Comparison of ENCODE assay signal across 13 cellular contexts in the genomic region with DNA sequence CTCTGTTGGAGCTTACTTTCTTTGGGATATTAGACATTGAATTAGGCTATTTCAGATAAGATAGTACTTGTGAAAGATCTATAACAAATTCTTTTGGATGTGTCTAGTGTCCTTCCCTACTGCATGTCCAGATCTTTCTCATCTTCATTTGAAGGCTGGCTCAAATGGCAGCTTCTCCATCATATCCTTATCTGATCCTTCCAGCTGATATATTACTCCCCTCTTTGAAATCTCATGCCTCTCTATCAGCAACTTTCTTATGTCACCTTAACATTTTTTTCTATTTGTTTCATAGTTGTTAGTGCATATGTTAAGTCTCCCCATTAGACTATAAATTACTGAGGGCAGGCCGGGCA. TPM values are rescaled to one million over a fixed set of nuclear protein-coding genes. Genes with fewer than 3 reads are reported as not detected.
DNase-seq lines count a peak whose midpoint lies in the region; ATAC-seq, FAIRE-seq and TF ChIP-seq lines count a peak whose summit lies in the region.
"Had no signal": no experiment of that assay in that cellular context is flagged by ENCODE, and none has a peak within 500 bp of the region (broad histone marks: within the 10 kb centered on the region; RNA-seq: fewer than 3 reads in every experiment).

No MANE protein-coding gene starts in this region.

- CTCF ChIA-PET in RWPE1 (lab: Yijun Ruan, JAX) = no interaction called here
- CTCF ChIA-PET in endothelial cell of umbilical vein (lab: Charles Lee) = interaction anchor here (0.6 to 2.2 kb wide), 5 partner anchors 16 to 280 kb away, joined by 3 to 6 read pairs (median 3); no protein-coding TSS in a partner anchor

- H3K9me3 ChIP-seq in endothelial cell of umbilical vein (replicated peaks; ENCODE audit: control insufficient read depth, insufficient read depth, low read length) (no peaks in the 10 kb centered on the region), stomach (no peaks in the 10 kb centered on the region)
- H3K9me3 ChIP-seq: A549 had no signal

- no TSS peak for BruUV-seq in endothelial cell of umbilical vein (replicated peaks; lab: Mats Ljungman, UMichigan)

- 86 to 93% (median 90%) methylated on average over 1 of the region's 1 CpG for WGBS in stomach, 5 donors

- H4K20me1 ChIP-seq in endothelial cell of umbilical vein (replicated peaks; ENCODE audit: control insufficient read depth, extremely low read depth, insufficient read depth, low read length) = peaks cover 5% of the 10 kb centered on the region

- H3K4me3 ChIP-seq in endothelial cell of umbilical vein (replicated peaks in 1 of 3; ENCODE audit: insufficient read depth in 1 of 3, low read depth in 1 of 3, low read length in 3 of 3) (no peak overlapping the region), stomach (no peak overlapping the region)
- H3K4me3 ChIP-seq: A549 had no signal

- intact Hi-C loops in activated CD4-positive, alpha-beta T cell treated with anti-CD3 and anti-CD28 coated beads, Interleukin-2, amount 10 ng/mL, durations not matched to agents 24 days and 14 days (cut with micrococcal nuclease) = loop anchor here (2.0 kb wide), 1 partner anchor 17 kb away; a partner anchor contains a TSS
- intact Hi-C loops in endothelial cell of umbilical vein (cut with micrococcal nuclease) = no loop called here
- intact Hi-C loops in stomach (cut with DNase I; ENCODE audit: low total_unique reads) = no loop called here

- H3K27ac ChIP-seq in RWPE1 (peak overlapping the region; percentile 43; the same call in 1 of the 2 replicates), endothelial cell of umbilical vein (ENCODE audit: insufficient read depth, low read depth, low read length) (no peak overlapping the region), stomach (peak overlapping the region; percentile 10 to 86 (median 76))
- H3K27ac ChIP-seq: A549 had no signal

- no peak for DNase-seq in activated CD4-positive, alpha-beta T cell treated with anti-CD3 and anti-CD28 coated beads, Interleukin-2, amount 10 ng/mL, durations not matched to agents 24 days and 14 days
- DNase-seq in activated CD4-positive, alpha-beta T cell treated with anti-CD3 and anti-CD28 coated beads for 48 hours = no peak
- DNase-seq in RWPE1 (ENCODE audit: low spot score) = no peak
- DNase-seq in endothelial cell of umbilical vein (ENCODE audit: low read depth, low spot score) = no peak
- DNase-seq in stomach = no peak
- no peak for DNase-seq in 8988T
- DNase-seq: aorta; DND-41; stimulated activated CD4-positive, alpha-beta T cell treated with anti-CD3 and anti-CD28 coated beads, Interleukin-2, amount 100 ng/mL, for 24 hours had no signal

- POLR2A ChIA-PET in RWPE1 (lab: Yijun Ruan, JAX; ENCODE audit: low non-redundant PET) = no interaction called here
- POLR2A ChIA-PET in endothelial cell of umbilical vein (lab: Charles Lee) = no interaction called here

- no peak for TF ChIP-seq POLR2A in endothelial cell of umbilical vein (IDR thresholded peaks at IDR 0.05; ENCODE audit: low read depth, low read length)
- no peak for TF ChIP-seq POLR2A in stomach (IDR thresholded peaks at IDR 0.05)

- no peak overlapping the region for H3K9ac ChIP-seq in endothelial cell of umbilical vein (replicated peaks; ENCODE audit: extremely low read depth, insufficient read depth, low read length)

- H3K27me3 Mint-ChIP-seq in activated CD4-positive, alpha-beta T cell treated with anti-CD3 and anti-CD28 coated beads, Interleukin-2, amount 10 ng/mL, durations not matched to agents 24 days and 14 days = no peaks in the 10 kb centered on the region

- H3K79me2 ChIP-seq in endothelial cell of umbilical vein (ENCODE audit: control insufficient read depth, insufficient read depth, low read length) = peaks cover 80% of the 10 kb centered on the region

- peaks cover 7 to 16% of the 10 kb centered on the region in 2 experiments for H3K36me3 ChIP-seq in endothelial cell of umbilical vein (ENCODE audit: control insufficient read depth in 2 of 2, extremely low read depth in 1 of 2, insufficient read depth in 2 of 2, low read length in 2 of 2)
- peaks cover 22 to 44% (median 39%) of the 10 kb centered on the region in 4 donors for H3K36me3 ChIP-seq in stomach

- peak overlapping the region; percentile 82 for H3K27ac Mint-ChIP-seq in activated CD4-positive, alpha-beta T cell treated with anti-CD3 and anti-CD28 coated beads, Interleukin-2, amount 10 ng/mL, durations not matched to agents 24 days and 14 days

- FAIRE-seq in endothelial cell of umbilical vein (lab: Jason Lieb, UNC) = no peak
- FAIRE-seq: A549, GM18507 had no signal

- H3K4me2 ChIP-seq in endothelial cell of umbilical vein (ENCODE audit: insufficient read depth, low read length) = peak overlapping the region; percentile 84
- H3K4me2 ChIP-seq: A549 had no signal

- H3K36me3 Mint-ChIP-seq in activated CD4-positive, alpha-beta T cell treated with anti-CD3 and anti-CD28 coated beads, Interleukin-2, amount 10 ng/mL, durations not matched to agents 24 days and 14 days (ENCODE audit: low read depth) = peaks cover 63% of the 10 kb centered on the region

- peaks cover 73% of the 10 kb centered on the region for H3K4me1 Mint-ChIP-seq in activated CD4-positive, alpha-beta T cell treated with anti-CD3 and anti-CD28 coated beads, Interleukin-2, amount 10 ng/mL, durations not matched to agents 24 days and 14 days

- dilution Hi-C loops in endothelial cell of umbilical vein (cut with MboI; ENCODE audit: extremely low pct_ligation_motif_present, low sequenced_read_pairs) = no loop called here

- H3K9me1 ChIP-seq in endothelial cell of umbilical vein (replicated peaks; ENCODE audit: control insufficient read depth, extremely low read depth, insufficient read depth, low read length) = no peaks in the 10 kb centered on the region

- TF ChIP-seq EP300 in stomach (IDR thresholded peaks at IDR 0.05) = no peak

- peak overlapping the region; percentile 77 for H3K4me3 Mint-ChIP-seq in activated CD4-positive, alpha-beta T cell treated with anti-CD3 and anti-CD28 coated beads, Interleukin-2, amount 10 ng/mL, durations not matched to agents 24 days and 14 days

- H2AFZ ChIP-seq in endothelial cell of umbilical vein (ENCODE audit: low read depth, low read length) = no peak overlapping the region

- ATAC-seq in HG02588 (IDR thresholded peaks at IDR 0.05; ENCODE audit: unreplicated experiment) = no peak
- no peak for ATAC-seq in GM21423 (IDR thresholded peaks at IDR 0.05; ENCODE audit: unreplicated experiment)
- ATAC-seq: A549 had no signal

- H3K27me3 ChIP-seq in endothelial cell of umbilical vein (ENCODE audit: control insufficient read depth in 2 of 2, insufficient read depth in 2 of 2, low read length in 2 of 2) (no peaks in the 10 kb centered on the region), stomach (no peaks in the 10 kb centered on the region)

- peaks cover 48% of the 10 kb centered on the region for H3K4me1 ChIP-seq in endothelial cell of umbilical vein (ENCODE audit: control insufficient read depth, extremely low read depth, insufficient read depth, low read length)
- peaks cover 59 to 98% (median 76%) of the 10 kb centered on the region in 4 donors for H3K4me1 ChIP-seq in stomach

- TF ChIP-seq CTCF in RWPE1 (conservative IDR thresholded peaks at IDR 0.05; ENCODE audit: low read depth) = no peak
- TF ChIP-seq CTCF in endothelial cell of umbilical vein (IDR thresholded peaks at IDR 0.05; ENCODE audit: extremely low read depth in 1 of 2, insufficient read depth in 1 of 2, low read depth in 1 of 2, low read length in 2 of 2) = no peak
- no peak for TF ChIP-seq CTCF in stomach (IDR thresholded peaks at IDR 0.05)

- no peaks in the 10 kb centered on the region for H3K9me3 Mint-ChIP-seq in activated CD4-positive, alpha-beta T cell treated with anti-CD3 and anti-CD28 coated beads, Interleukin-2, amount 10 ng/mL, durations not matched to agents 24 days and 14 days

TF ChIP-seq in endothelial cell of umbilical vein, 7 proteins besides CTCF, POLR2A, EP300 and RAD21 (continues in another document):
- TF ChIP-seq FOS (IDR thresholded peaks at IDR 0.05; ENCODE audit: borderline replicate concordance, insufficient read depth, low read length) (no peak), JUN (IDR thresholded peaks at IDR 0.05; ENCODE audit: borderline replicate concordance, insufficient read depth, insufficient read length, low read depth) (no peak), GATA2 (IDR thresholded peaks at IDR 0.05; ENCODE audit: insufficient read depth, insufficient read length, low read depth, low read length) (no peak), EZH2 (IDR thresholded peaks at IDR 0.05; ENCODE audit: borderline replicate concordance, low read depth, low read length, severe bottlenecking) (no peak), MYC (IDR thresholded peaks at IDR 0.05; ENCODE audit: low read depth, low read length) (no peak), POLR2AphosphoS5 (IDR thresholded peaks at IDR 0.05; ENCODE audit: insufficient read depth, low read depth, low read length) (no peak)

RNA-seq across cellular contexts. Expression of a gene that starts 17.5 kb away (rescaled TPM):
- total RNA-seq in activated CD4-positive, alpha-beta T cell treated with anti-CD3 and anti-CD28 coated beads, Interleukin-2, amount 10 ng/mL, durations not matched to agents 24 days and 14 days = 417 and 440 TPM in 2 replicates
- total RNA-seq in endothelial cell of umbilical vein = 415 and 427 TPM in 2 replicates
- 187 and 191 TPM in 2 replicates for polyA plus RNA-seq in endothelial cell of umbilical vein
- polyA plus RNA-seq in endothelial cell of umbilical vein (2011; cell fraction: cytosol; rRNA removed) = 229 and 245 TPM in 2 replicates
- polyA plus RNA-seq in endothelial cell of umbilical vein (2011; cell fraction: nucleus; rRNA removed) = 169 and 215 TPM in 2 replicates
- 240 and 383 TPM in 2 replicates for polyA plus RNA-seq in endothelial cell of umbilical vein (2012)
- 260 and 283 TPM in 2 replicates for polyA minus RNA-seq in endothelial cell of umbilical vein
- polyA minus RNA-seq in endothelial cell of umbilical vein (2011; cell fraction: cytosol; rRNA and poly(A)+ RNA removed) = 65.5 TPM
- 82.5 and 108 TPM in 2 replicates for polyA minus RNA-seq in endothelial cell of umbilical vein (2011; cell fraction: nucleus; rRNA and poly(A)+ RNA removed)
- total RNA-seq in stomach = 100 to 1,000 TPM in 4 of 5 donors, 10 to 100 TPM in 1; 99.1 to 252 (median 145) TPM
- 100 to 1,000 TPM in 2 of 3 donors, 10 to 100 TPM in 1; 95.5 to 185 (median 162) TPM for polyA plus RNA-seq in stomach

RNA-seq across cellular contexts. Expression of a gene that starts 39.0 kb away (rescaled TPM):
- total RNA-seq in activated CD4-positive, alpha-beta T cell treated with anti-CD3 and anti-CD28 coated beads, Interleukin-2, amount 10 ng/mL, durations not matched to agents 24 days and 14 days = 99.0 and 102 TPM in 2 replicates
- 121 and 131 TPM in 2 replicates for total RNA-seq in endothelial cell of umbilical vein
- polyA plus RNA-seq in endothelial cell of umbilical vein = 53.3 and 58.0 TPM in 2 replicates
- 62.8 and 70.7 TPM in 2 replicates for polyA plus RNA-seq in endothelial cell of umbilical vein (2011; cell fraction: cytosol; rRNA removed)
- 30.8 and 36.8 TPM in 2 replicates for polyA plus RNA-seq in endothelial cell of umbilical vein (2011; cell fraction: nucleus; rRNA removed)
- polyA plus RNA-seq in endothelial cell of umbilical vein (2012) = 87.7 and 126 TPM in 2 replicates
- 81.5 and 136 TPM in 2 replicates for polyA minus RNA-seq in endothelial cell of umbilical vein
- polyA minus RNA-seq in endothelial cell of umbilical vein (2011; cell fraction: cytosol; rRNA and poly(A)+ RNA removed) = 60.6 TPM
- polyA minus RNA-seq in endothelial cell of umbilical vein (2011; cell fraction: nucleus; rRNA and poly(A)+ RNA removed) = 25.8 TPM in 2 replicates
- total RNA-seq in stomach = 10 to 100 TPM in 4 of 5 donors, 1 to 10 TPM in 1; 3.5 to 79.9 (median 39.6) TPM
- polyA plus RNA-seq in stomach = 10 to 100 TPM; 19.7 to 34.6 (median 32.1) TPM
